27 cellular contexts compared by ENCODE assay signal in genomic region chr3:41141431-41142164, GRCh38.
"Had no signal": no experiment of that assay in that cellular context is flagged by ENCODE, and none has a peak within 500 bp of the region (broad histone marks: within the 10 kb centered on the region; RNA-seq: fewer than 3 reads in every experiment).

No MANE protein-coding gene starts in this region.

- H3K27ac Mint-ChIP-seq: activated CD4-positive, alpha-beta memory T cell treated with anti-CD3 and anti-CD28 coated beads, Interleukin-2, amount 10 ng/mL, durations not matched to agents 7 days and 5 days; activated CD4-positive, alpha-beta T cell treated with anti-CD3 and anti-CD28 coated beads, Interleukin-2, amount 10 ng/mL, durations not matched to agents 7 days and 5 days; activated naive CD4-positive, alpha-beta T cell treated with anti-CD3 and anti-CD28 coated beads, Interleukin-2, amount 50 U/mL, for 24 hours; activated T-helper 2 cell treated with anti-CD3 and anti-CD28 coated beads, Interferon-gamma antibody, Interleukin-2, Interleukin-4, amounts not matched to agents 10 μg/mL and 5 μg/mL and 100 μg/mL, durations not matched to agents 14 hours and 24 hours and 36 hours; stimulated activated memory B cell treated with anti-CD40 and anti-IgM and Interleukin-4, amounts not matched to agents 10 μg/mL and 1 μg/mL and 100 μg/mL, for 72 hours had no signal

- H3K4me3 Mint-ChIP-seq: activated CD4-positive, alpha-beta memory T cell treated with anti-CD3 and anti-CD28 coated beads, Interleukin-2, amount 10 ng/mL, durations not matched to agents 7 days and 5 days; activated CD4-positive, alpha-beta T cell treated with anti-CD3 and anti-CD28 coated beads, Interleukin-2, amount 10 ng/mL, durations not matched to agents 7 days and 5 days; activated naive CD4-positive, alpha-beta T cell treated with anti-CD3 and anti-CD28 coated beads, Interleukin-2, amount 50 U/mL, for 24 hours; nephron; stimulated activated memory B cell treated with anti-CD40 and anti-IgM and Interleukin-4, amounts not matched to agents 10 μg/mL and 1 μg/mL and 100 μg/mL, for 72 hours; stimulated activated naive CD8-positive, alpha-beta T cell treated with anti-CD3 and anti-CD28 coated beads, Interleukin-15, amount 100 ng/mL, for 72 hours had no signal

- ATAC-seq: left lung; lower lobe of right lung; stimulated activated memory B cell treated with anti-CD40 and anti-IgM and Interleukin-4, amounts not matched to agents 10 μg/mL and 1 μg/mL and 100 μg/mL, for 72 hours; stimulated activated naive CD8-positive, alpha-beta T cell treated with anti-CD3 and anti-CD28 coated beads, Interleukin-15, amount 100 ng/mL, for 72 hours had no signal

- H3K27ac ChIP-seq: breast epithelium, epithelial cell of prostate, esophagus squamous epithelium, left lung, lower lobe of right lung, ovary, prostate gland, sigmoid colon, upper lobe of left lung had no signal

- H3K4me3 ChIP-seq: breast epithelium, esophagus squamous epithelium, left lung, lower lobe of right lung, ovary, prostate gland, sigmoid colon, upper lobe of left lung had no signal

- H3K4me1 ChIP-seq: breast epithelium, esophagus squamous epithelium, lower lobe of right lung, prostate gland, sigmoid colon, upper lobe of left lung had no signal

- H3K36me3 Mint-ChIP-seq: activated naive CD4-positive, alpha-beta T cell treated with anti-CD3 and anti-CD28 coated beads, Interleukin-2, amount 50 U/mL, for 24 hours had no signal

- H3K27me3 ChIP-seq: breast epithelium, esophagus squamous epithelium, left lung, ovary, sigmoid colon, upper lobe of left lung had no signal

- H3K36me3 ChIP-seq: breast epithelium, esophagus squamous epithelium, left lung, lower lobe of right lung, ovary, prostate gland, sigmoid colon, upper lobe of left lung had no signal

- H3K4me1 Mint-ChIP-seq: activated CD4-positive, alpha-beta memory T cell treated with anti-CD3 and anti-CD28 coated beads, Interleukin-2, amount 10 ng/mL, durations not matched to agents 7 days and 5 days; activated CD4-positive, alpha-beta T cell treated with anti-CD3 and anti-CD28 coated beads, Interleukin-2, amount 10 ng/mL, durations not matched to agents 7 days and 5 days; stimulated activated memory B cell treated with anti-CD40 and anti-IgM and Interleukin-4, amounts not matched to agents 10 μg/mL and 1 μg/mL and 100 μg/mL, for 72 hours; stimulated activated naive CD8-positive, alpha-beta T cell treated with anti-CD3 and anti-CD28 coated beads, Interleukin-15, amount 100 ng/mL, for 72 hours had no signal

- H3K9me3 ChIP-seq: breast epithelium, lower lobe of right lung, ovary, prostate gland had no signal

- DNase-seq: activated CD4-positive, alpha-beta memory T cell treated with anti-CD3 and anti-CD28 coated beads, Interleukin-2, amount 10 ng/mL, durations not matched to agents 7 days and 5 days; activated CD4-positive, alpha-beta T cell treated with anti-CD3 and anti-CD28 coated beads for 1 hour; activated CD4-positive, alpha-beta T cell treated with anti-CD3 and anti-CD28 coated beads, Interleukin-2, amount 10 ng/mL, durations not matched to agents 7 days and 5 days; activated T-cell treated with anti-CD3 and anti-CD28 coated beads, Interleukin-2, amount 50 U/mL, for 48 hours; central memory CD4-positive, alpha-beta T cell; dermis blood vessel endothelial cell; effector CD4-positive, alpha-beta T cell; esophagus squamous epithelium; left lung; lower lobe of right lung; mesenchymal stem cell; ovary; retina; sigmoid colon; small intestine; stimulated activated CD4-positive, alpha-beta T cell treated with anti-CD3 and anti-CD28 coated beads, Interleukin-4, amount 100 ng/mL, for 4 hours; stimulated activated CD8-positive, alpha-beta memory T cell treated with anti-CD3 and anti-CD28 coated beads, Interleukin-4, amount 100 ng/mL, for 48 hours; stimulated activated naive CD8-positive, alpha-beta T cell treated with anti-CD3 and anti-CD28 coated beads, Interleukin-15, amount 100 ng/mL, for 72 hours; T-helper 2 cell; upper lobe of left lung had no signal

- H3K27me3 Mint-ChIP-seq: activated CD4-positive, alpha-beta T cell treated with anti-CD3 and anti-CD28 coated beads, Interleukin-2, amount 10 ng/mL, durations not matched to agents 7 days and 5 days; activated naive CD4-positive, alpha-beta T cell treated with anti-CD3 and anti-CD28 coated beads, Interleukin-2, amount 50 U/mL, for 24 hours; stimulated activated naive CD8-positive, alpha-beta T cell treated with anti-CD3 and anti-CD28 coated beads, Interleukin-15, amount 100 ng/mL, for 72 hours had no signal
